In the genomic region with DNA sequence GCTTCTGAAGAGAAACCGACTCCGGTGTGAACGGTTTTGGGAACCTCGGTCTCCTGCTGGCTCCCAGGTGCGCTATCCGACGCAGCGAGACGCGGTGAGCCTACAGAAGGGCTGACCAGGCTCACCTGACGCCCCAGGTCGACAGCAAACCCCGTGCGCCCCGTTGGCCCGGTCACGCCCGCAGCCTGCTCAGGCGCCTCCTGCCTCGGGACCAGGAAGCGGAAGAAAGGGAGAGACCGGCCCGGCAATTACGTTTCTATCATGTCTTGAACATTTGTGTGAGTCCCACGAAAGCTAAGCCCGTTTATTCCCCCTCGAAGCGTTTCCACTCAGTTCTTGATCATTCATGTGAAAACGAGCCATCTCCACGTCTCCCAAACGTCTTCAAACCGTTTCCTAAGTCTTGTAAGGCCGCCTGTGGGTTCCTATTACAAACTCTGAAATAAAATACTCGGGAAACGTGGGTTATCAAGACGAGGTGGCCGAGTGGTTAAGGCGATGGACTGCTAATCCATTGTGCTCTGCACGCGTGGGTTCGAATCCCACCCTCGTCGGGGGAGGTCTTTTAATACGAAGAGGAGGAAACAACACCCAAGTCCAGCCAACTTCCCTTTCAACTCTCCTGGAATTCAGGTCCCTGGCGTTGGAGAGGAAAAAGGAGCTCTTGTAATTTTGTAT, we compare ENCODE assay signal across 8 cellular contexts.
DNase-seq lines count a peak whose midpoint lies in the region; ATAC-seq and TF ChIP-seq lines count a peak whose summit lies in the region.

No MANE protein-coding gene starts in this region.

- no peaks in the 10 kb centered on the region for H3K79me2 ChIP-seq in neural progenitor cell (ENCODE audit: low read depth)

- H3K9me3 ChIP-seq in esophagus squamous epithelium (no peaks in the 10 kb centered on the region), neural progenitor cell (ENCODE audit: low read depth) (no peaks in the 10 kb centered on the region)

- intact Hi-C loops in activated CD4-positive, alpha-beta memory T cell treated with anti-CD3 and anti-CD28 coated beads for 36 hours (cut with micrococcal nuclease), result no loop called here
- intact Hi-C loops in esophagus squamous epithelium (cut with DNase I), result no loop called here

- H3K27me3 Mint-ChIP-seq in activated CD4-positive, alpha-beta memory T cell treated with anti-CD3 and anti-CD28 coated beads for 36 hours, result peaks cover 46% of the 10 kb centered on the region
- H3K27me3 Mint-ChIP-seq in neural progenitor cell (ENCODE audit: insufficient read depth, low read depth), result peaks cover 41% of the 10 kb centered on the region

- H2AFZ ChIP-seq in neural progenitor cell (replicated peaks), result peak overlapping the region; percentile 74

- WGBS in esophagus squamous epithelium, 2 donors, result 4 to 7% methylated on average over 31 to 37 of the region's 45 CpGs

- DNase-seq in 8988T (peak; percentile 34), esophagus squamous epithelium (lab: John Stamatoyannopoulos, UW) (no peak), neural progenitor cell (ENCODE audit: low spot score) (peak; percentile 28), H4 (ENCODE audit: low spot score) (no peak)
- DNase-seq in activated CD4-positive, alpha-beta memory T cell treated with anti-CD3 and anti-CD28 coated beads for 36 hours, result peak; percentile 51

- no peaks in the 10 kb centered on the region for H4K20me1 ChIP-seq in neural progenitor cell (ENCODE audit: low read depth)

- H3K27ac Mint-ChIP-seq in activated CD4-positive, alpha-beta memory T cell treated with anti-CD3 and anti-CD28 coated beads for 36 hours, result no peak overlapping the region
- no peak overlapping the region for H3K27ac Mint-ChIP-seq in neural progenitor cell

- H3K9me3 Mint-ChIP-seq in activated CD4-positive, alpha-beta memory T cell treated with anti-CD3 and anti-CD28 coated beads for 36 hours, result no peaks in the 10 kb centered on the region
- peaks cover 13% of the 10 kb centered on the region for H3K9me3 Mint-ChIP-seq in neural progenitor cell

- H3K36me3 Mint-ChIP-seq in activated CD4-positive, alpha-beta memory T cell treated with anti-CD3 and anti-CD28 coated beads for 36 hours, result peaks cover 5% of the 10 kb centered on the region
- no peaks in the 10 kb centered on the region for H3K36me3 Mint-ChIP-seq in neural progenitor cell

- H3K4me3 Mint-ChIP-seq in activated CD4-positive, alpha-beta memory T cell treated with anti-CD3 and anti-CD28 coated beads for 36 hours, result peak overlapping the region; percentile 67
- H3K4me3 Mint-ChIP-seq in neural progenitor cell, result peak overlapping the region; percentile 71

- H3K36me3 ChIP-seq in esophagus squamous epithelium (no peaks in the 10 kb centered on the region), neural progenitor cell (no peaks in the 10 kb centered on the region)

- H3K27me3 ChIP-seq in esophagus squamous epithelium (peaks cover 0 to 61% (median 0%) of the 10 kb centered on the region in 4 donors), neural progenitor cell (peaks cover 65% of the 10 kb centered on the region)

- TF ChIP-seq CTCF in esophagus squamous epithelium (IDR thresholded peaks at IDR 0.05) (no peak), neural progenitor cell (IDR thresholded peaks at IDR 0.05) (no peak)

- peaks cover 18% of the 10 kb centered on the region for H3K4me1 Mint-ChIP-seq in activated CD4-positive, alpha-beta memory T cell treated with anti-CD3 and anti-CD28 coated beads for 36 hours (ENCODE audit: low read depth)
- peaks cover 12% of the 10 kb centered on the region for H3K4me1 Mint-ChIP-seq in neural progenitor cell

- H3K4me1 ChIP-seq in esophagus squamous epithelium, result peaks cover 0 to 15% (median 0%) of the 10 kb centered on the region in 3 donors
- no peaks in the 10 kb centered on the region for H3K4me1 ChIP-seq in neural progenitor cell

- no peak for TF ChIP-seq POLR2A in esophagus squamous epithelium (IDR thresholded peaks at IDR 0.05)

- H3K27ac ChIP-seq in esophagus squamous epithelium (no peak overlapping the region), neural progenitor cell (no peak overlapping the region)

- POLR2A ChIA-PET in activated CD4-positive, alpha-beta memory T cell treated with anti-CD3 and anti-CD28 coated beads for 36 hours (lab: Charles Lee), result no interaction called here

- no peak overlapping the region for H3K9ac ChIP-seq in neural progenitor cell

- CTCF ChIA-PET in activated CD4-positive, alpha-beta memory T cell treated with anti-CD3 and anti-CD28 coated beads for 36 hours (lab: Charles Lee), result no interaction called here

- H3K4me3 ChIP-seq in esophagus squamous epithelium (peak overlapping the region; percentile 14 to 62 (median 38)), neural progenitor cell (peak overlapping the region; percentile 47)

- ATAC-seq in GM19397 (IDR thresholded peaks at IDR 0.05; ENCODE audit: unreplicated experiment), result peak; percentile 57
- no peak for ATAC-seq in GM21423 (IDR thresholded peaks at IDR 0.05; ENCODE audit: unreplicated experiment)
- no peak for ATAC-seq in GM21447 (IDR thresholded peaks at IDR 0.05; ENCODE audit: unreplicated experiment)

- H3F3A ChIP-seq in neural progenitor cell (ENCODE audit: low read depth), result peaks cover 17% of the 10 kb centered on the region

- peak overlapping the region; percentile 82 for H3K4me2 ChIP-seq in neural progenitor cell

Comparison
In these comparisons a context has a peak if more than half of its experiments do, and no peak if none do; other contexts are left out.
1. DNase-seq: peak in 8988T (single experiment), activated CD4-positive, alpha-beta memory T cell treated with anti-CD3 and anti-CD28 coated beads for 36 hours (single experiment) and neural progenitor cell (single experiment); none in esophagus squamous epithelium (single experiment) and H4 (single experiment).